ENCODE assay signal across 22 cellular contexts in the genomic region with DNA sequence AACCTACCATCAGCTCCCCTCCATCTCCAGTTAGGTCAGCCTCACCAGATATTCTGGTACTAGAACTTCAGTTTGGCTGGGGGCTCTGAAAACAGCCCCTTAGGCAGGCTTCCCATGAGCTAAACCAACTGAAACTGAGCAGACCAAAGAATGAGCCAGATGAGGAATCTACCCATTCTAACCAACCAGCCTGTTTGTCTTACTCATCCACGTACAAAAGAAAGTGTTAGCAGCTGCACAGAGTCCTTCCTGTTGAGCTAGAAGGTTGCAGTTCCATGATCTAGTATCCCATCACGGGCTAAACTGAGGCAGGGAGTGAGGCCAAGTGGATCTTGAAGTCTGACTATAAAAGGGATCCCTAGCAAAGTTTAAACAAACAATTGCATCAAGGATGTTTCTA. TPM values are rescaled to one million over a fixed set of nuclear protein-coding genes. Genes with fewer than 3 reads are reported as not detected.
DNase-seq lines count a peak whose midpoint lies in the region; ATAC-seq, FAIRE-seq and TF ChIP-seq lines count a peak whose summit lies in the region.
"Had no signal": no experiment of that assay in that cellular context is flagged by ENCODE, and none has a peak within 500 bp of the region (broad histone marks: within the 10 kb centered on the region; RNA-seq: fewer than 3 reads in every experiment).

No MANE protein-coding gene starts in this region.

- no peak overlapping the region for H2BK15ac ChIP-seq in mesenchymal stem cell (ENCODE audit: low read depth, poor library complexity, severe bottlenecking)

- BruUV-seq in Calu3 (replicated peaks; lab: Mats Ljungman, UMichigan), result no TSS peak

- no peak overlapping the region for H4K91ac ChIP-seq in mesenchymal stem cell (ENCODE audit: low read length)

- H3K9ac ChIP-seq in astrocyte (ENCODE audit: low read length) (no peak overlapping the region), mesenchymal stem cell (ENCODE audit: low read length) (no peak overlapping the region)
- H3K9ac ChIP-seq: GM23248 had no signal

- H3K4me2 ChIP-seq in astrocyte (ENCODE audit: low read length), result no peak overlapping the region
- H3K4me2 ChIP-seq in mesenchymal stem cell (ENCODE audit: low read length, poor library complexity, severe bottlenecking), result no peak overlapping the region
- H3K4me2 ChIP-seq: A549 had no signal

- TF ChIP-seq CTCF in astrocyte (IDR thresholded peaks at IDR 0.05; ENCODE audit: insufficient read depth, low read depth, low read length) (no peak), WERI-Rb-1 (IDR thresholded peaks at IDR 0.05; ENCODE audit: low read depth, low read length) (no peak), Calu3 (IDR thresholded peaks at IDR 0.05; ENCODE audit: unreplicated experiment) (no peak)

- no peaks in the 10 kb centered on the region for H3K9me3 Mint-ChIP-seq in activated CD8-positive, alpha-beta memory T cell treated with anti-CD3 and anti-CD28 coated beads, Interleukin-2, amount 10 ng/mL, durations not matched to agents 7 days and 5 days (ENCODE audit: low read depth)
- H3K9me3 Mint-ChIP-seq in astrocyte (ENCODE audit: unreplicated experiment) (no peaks in the 10 kb centered on the region), Calu3 (ENCODE audit: low read depth, unreplicated experiment) (no peaks in the 10 kb centered on the region)
- H3K9me3 Mint-ChIP-seq: CD4-positive, alpha-beta T cell had no signal

- DNase-seq in activated CD8-positive, alpha-beta memory T cell treated with anti-CD3 and anti-CD28 coated beads, Interleukin-2, amount 10 ng/mL, durations not matched to agents 7 days and 5 days, result peak; percentile 40
- DNase-seq in activated CD8-positive, alpha-beta memory T cell treated with anti-CD3 and anti-CD28 coated beads for 24 hours, result no peak
- DNase-seq in astrocyte (ENCODE audit: low read depth), result no peak
- DNase-seq in mesenchymal stem cell, result peak; percentile 2
- DNase-seq in WERI-Rb-1, result no peak
- no peak for DNase-seq in Calu3
- no peak for DNase-seq in nucleus accumbens (lab: John Stamatoyannopoulos, UW)
- DNase-seq: CD4-positive, alpha-beta T cell; DMS79; GM23248; HCEC 1CT; NCI-H1105; NCI-H2081; NCI-H2171 treated with DMSO at 0.1 percent for 48 hours; NCI-H446; NCI-H526 treated with DMSO at 0.1 percent for 48 hours; SHP77 had no signal

- H3K4me3 ChIP-seq in astrocyte (ENCODE audit: insufficient read depth, low read depth, low read length) (no peak overlapping the region), mesenchymal stem cell (ENCODE audit: insufficient read depth in 1 of 2, low read depth in 1 of 2, low read length in 2 of 2) (no peak overlapping the region), WERI-Rb-1 (ENCODE audit: low read depth, low read length) (no peak overlapping the region)
- H3K4me3 ChIP-seq: A549, GM23248, K562, SK-N-MC had no signal

- H4K8ac ChIP-seq in mesenchymal stem cell (ENCODE audit: low read length), result no peak overlapping the region

- no peak overlapping the region for H3K23ac ChIP-seq in mesenchymal stem cell (ENCODE audit: low read length in 2 of 2)

- H3K4me3 Mint-ChIP-seq in activated CD8-positive, alpha-beta memory T cell treated with anti-CD3 and anti-CD28 coated beads, Interleukin-2, amount 10 ng/mL, durations not matched to agents 7 days and 5 days, result no peak overlapping the region
- H3K4me3 Mint-ChIP-seq in astrocyte (ENCODE audit: unreplicated experiment), result no peak overlapping the region
- H3K4me3 Mint-ChIP-seq in Calu3 (ENCODE audit: low read depth, unreplicated experiment), result no peak overlapping the region
- H3K4me3 Mint-ChIP-seq: CD4-positive, alpha-beta T cell had no signal

- H3K27me3 ChIP-seq in astrocyte (ENCODE audit: insufficient read depth, low read length), result no peaks in the 10 kb centered on the region
- H3K27me3 ChIP-seq in mesenchymal stem cell (ENCODE audit: control insufficient read depth in 1 of 2, insufficient read depth in 1 of 2, low read length in 2 of 2), result peaks cover 0 to 21% of the 10 kb centered on the region in 2 experiments
- peaks cover 43% of the 10 kb centered on the region for H3K27me3 ChIP-seq in WERI-Rb-1 (ENCODE audit: insufficient read depth, low read depth, severe bottlenecking)

- H2BK5ac ChIP-seq in mesenchymal stem cell (ENCODE audit: low read depth, low read length, poor library complexity, severe bottlenecking), result no peak overlapping the region

- H3K9me3 ChIP-seq in astrocyte (ENCODE audit: insufficient read depth, low read depth, low read length), result no peaks in the 10 kb centered on the region
- no peaks in the 10 kb centered on the region for H3K9me3 ChIP-seq in mesenchymal stem cell (ENCODE audit: control insufficient read depth, low read length)
- H3K9me3 ChIP-seq in WERI-Rb-1 (ENCODE audit: severe bottlenecking), result no peaks in the 10 kb centered on the region
- H3K9me3 ChIP-seq: A549 had no signal

- FAIRE-seq in astrocyte (lab: Jason Lieb, UNC), result peak; percentile 94
- FAIRE-seq: K562 had no signal

- ATAC-seq in activated CD8-positive, alpha-beta memory T cell treated with anti-CD3 and anti-CD28 coated beads, Interleukin-2, amount 10 ng/mL, durations not matched to agents 7 days and 5 days, result peak; percentile 24
- ATAC-seq in HG02610 (IDR thresholded peaks at IDR 0.05; ENCODE audit: unreplicated experiment), result peak; percentile 31
- ATAC-seq: A549, K562 had no signal

- H3K27me3 Mint-ChIP-seq in activated CD8-positive, alpha-beta memory T cell treated with anti-CD3 and anti-CD28 coated beads, Interleukin-2, amount 10 ng/mL, durations not matched to agents 7 days and 5 days, result no peaks in the 10 kb centered on the region
- H3K27me3 Mint-ChIP-seq in astrocyte (ENCODE audit: low read depth, unreplicated experiment) (no peaks in the 10 kb centered on the region), Calu3 (ENCODE audit: unreplicated experiment) (no peaks in the 10 kb centered on the region)
- H3K27me3 Mint-ChIP-seq: CD4-positive, alpha-beta T cell had no signal

- H3K4me1 ChIP-seq in astrocyte (ENCODE audit: insufficient read depth, low read length) (no peaks in the 10 kb centered on the region), mesenchymal stem cell (ENCODE audit: control insufficient read depth, insufficient read depth, low read depth, low read length) (no peaks in the 10 kb centered on the region)
- H3K4me1 ChIP-seq: A549 had no signal

- H3K27ac ChIP-seq in astrocyte (ENCODE audit: low read depth, low read length), result no peak overlapping the region
- no peak overlapping the region for H3K27ac ChIP-seq in mesenchymal stem cell (ENCODE audit: low read length, poor library complexity, severe bottlenecking)
- no peak overlapping the region for H3K27ac ChIP-seq in WERI-Rb-1
- H3K27ac ChIP-seq: A549, GM23248, SK-N-MC had no signal

- H4K20me1 ChIP-seq in astrocyte (ENCODE audit: insufficient read depth, low read length), result no peaks in the 10 kb centered on the region

- H3K14ac ChIP-seq in mesenchymal stem cell (ENCODE audit: low read length in 2 of 2), result no peak overlapping the region

- CTCF ChIA-PET in activated CD8-positive, alpha-beta memory T cell treated with anti-CD3 and anti-CD28 coated beads, Interleukin-2, amount 10 ng/mL, durations not matched to agents 7 days and 5 days (lab: Charles Lee), result interaction anchor here (2.3 kb wide), 1 partner anchor 58 kb away, joined by 7 read pairs; no protein-coding TSS in a partner anchor
- CTCF ChIA-PET in Calu3 (lab: Charles Lee), result no interaction called here

- intact Hi-C loops in Calu3 (cut with micrococcal nuclease; ENCODE audit: unreplicated experiment), result no loop called here

- H2AK5ac ChIP-seq in mesenchymal stem cell (ENCODE audit: low read length, severe bottlenecking), result no peak overlapping the region

- WGBS in mesenchymal stem cell, result 88% methylated on average over 2 of the region's 2 CpGs

- H3K18ac ChIP-seq in mesenchymal stem cell (ENCODE audit: low read depth in 1 of 2, low read length in 2 of 2), result no peak overlapping the region

- H3K36me3 ChIP-seq in astrocyte (ENCODE audit: insufficient read depth, low read length), result no peaks in the 10 kb centered on the region
- H3K36me3 ChIP-seq in mesenchymal stem cell (ENCODE audit: control insufficient read depth in 1 of 2, insufficient read depth in 2 of 2, low read depth in 1 of 2, low read length in 2 of 2), result no peaks in the 10 kb centered on the region
- H3K36me3 ChIP-seq in WERI-Rb-1, result no peaks in the 10 kb centered on the region

- H3K4ac ChIP-seq in mesenchymal stem cell (ENCODE audit: low read depth in 1 of 2, low read length in 2 of 2), result no peak overlapping the region

- no peaks in the 10 kb centered on the region for H3K79me1 ChIP-seq in mesenchymal stem cell (replicated peaks; ENCODE audit: low read length, poor library complexity, severe bottlenecking)

- no peak overlapping the region for H3K27ac Mint-ChIP-seq in activated CD8-positive, alpha-beta memory T cell treated with anti-CD3 and anti-CD28 coated beads, Interleukin-2, amount 10 ng/mL, durations not matched to agents 7 days and 5 days
- H3K27ac Mint-ChIP-seq in astrocyte (ENCODE audit: unreplicated experiment), result no peak overlapping the region
- no peak overlapping the region for H3K27ac Mint-ChIP-seq in Calu3 (ENCODE audit: unreplicated experiment)
- H3K27ac Mint-ChIP-seq: CD4-positive, alpha-beta T cell had no signal

- H2AFZ ChIP-seq in astrocyte (ENCODE audit: low read depth, low read length), result no peak overlapping the region
- no peak overlapping the region for H2AFZ ChIP-seq in mesenchymal stem cell (ENCODE audit: low read depth, low read length)
- H2AFZ ChIP-seq: GM23248 had no signal

- H2BK120ac ChIP-seq in mesenchymal stem cell (ENCODE audit: low read depth, low read length), result no peak overlapping the region

- H3K36me3 Mint-ChIP-seq in activated CD8-positive, alpha-beta memory T cell treated with anti-CD3 and anti-CD28 coated beads, Interleukin-2, amount 10 ng/mL, durations not matched to agents 7 days and 5 days, result no peaks in the 10 kb centered on the region
- H3K36me3 Mint-ChIP-seq in astrocyte (ENCODE audit: low read depth, unreplicated experiment), result no peaks in the 10 kb centered on the region
- H3K36me3 Mint-ChIP-seq in Calu3 (ENCODE audit: insufficient read depth, unreplicated experiment), result no peaks in the 10 kb centered on the region

- peaks cover 34% of the 10 kb centered on the region for H3K4me1 Mint-ChIP-seq in activated CD8-positive, alpha-beta memory T cell treated with anti-CD3 and anti-CD28 coated beads, Interleukin-2, amount 10 ng/mL, durations not matched to agents 7 days and 5 days
- H3K4me1 Mint-ChIP-seq in astrocyte (ENCODE audit: low read depth, unreplicated experiment) (peaks cover 10% of the 10 kb centered on the region), Calu3 (ENCODE audit: low read depth, unreplicated experiment) (peaks cover 7% of the 10 kb centered on the region)

- no peak overlapping the region for H2BK12ac ChIP-seq in mesenchymal stem cell (ENCODE audit: low read length in 2 of 2)

- no peaks in the 10 kb centered on the region for H3K79me2 ChIP-seq in astrocyte (ENCODE audit: insufficient read depth, low read length)

RNA-seq across cellular contexts. Expression of gene MAGEA9B, which starts 17.5 kb away (rescaled TPM):
- total RNA-seq in activated CD8-positive, alpha-beta memory T cell treated with anti-CD3 and anti-CD28 coated beads, Interleukin-2, amount 10 ng/mL, durations not matched to agents 7 days and 5 days, result not detected
- total RNA-seq in astrocyte (not detected in 2 replicates), Calu3 (2022) (not detected in 2 replicates)
- polyA plus RNA-seq in mesenchymal stem cell (2013, experiment 1 of 2), result not detected
- not detected for polyA plus RNA-seq in mesenchymal stem cell (2013, experiment 2 of 2)
- total RNA-seq: CD4-positive, alpha-beta T cell; GM23248 had no signal
- polyA plus RNA-seq: BJ, GM23248 had no signal

RNA-seq across cellular contexts. Expression of gene HSFX3, which starts 20.0 kb away (rescaled TPM):
- under 1 TPM in 1 of 2 experiments, not detected in 1; 0.29 TPM for total RNA-seq in activated CD8-positive, alpha-beta memory T cell treated with anti-CD3 and anti-CD28 coated beads, Interleukin-2, amount 10 ng/mL, durations not matched to agents 7 days and 5 days
- total RNA-seq in astrocyte, result not detected in 2 replicates
- not detected for polyA plus RNA-seq in mesenchymal stem cell (2013, experiment 1 of 2)
- not detected for polyA plus RNA-seq in mesenchymal stem cell (2013, experiment 2 of 2)
- total RNA-seq in Calu3 (2022), result not detected in 2 replicates
- total RNA-seq: CD4-positive, alpha-beta T cell; GM23248; K562 had no signal
- polyA plus RNA-seq: A549, BJ, GM23248 had no signal

RNA-seq across cellular contexts. Expression of gene HSFX2, which starts 25.3 kb away (rescaled TPM):
- under 1 TPM; 0.23 to 0.53 TPM for total RNA-seq in activated CD8-positive, alpha-beta memory T cell treated with anti-CD3 and anti-CD28 coated beads, Interleukin-2, amount 10 ng/mL, durations not matched to agents 7 days and 5 days
- total RNA-seq in astrocyte, result 0.24 TPM in 1 of 2 replicates, not detected in the other
- polyA plus RNA-seq in mesenchymal stem cell (2013, experiment 1 of 2), result 0.06 TPM
- not detected for polyA plus RNA-seq in mesenchymal stem cell (2013, experiment 2 of 2)
- 0.76 and 2.1 TPM in 2 replicates for total RNA-seq in Calu3 (2022)
- total RNA-seq: CD4-positive, alpha-beta T cell had no signal
- polyA plus RNA-seq: GM23248 had no signal

RNA-seq across cellular contexts. Expression of gene EOLA1, which starts 29.0 kb away (rescaled TPM):
- 10 to 100 TPM; 45.2 to 50.6 TPM for total RNA-seq in activated CD8-positive, alpha-beta memory T cell treated with anti-CD3 and anti-CD28 coated beads, Interleukin-2, amount 10 ng/mL, durations not matched to agents 7 days and 5 days
- 12.4 and 13.6 TPM in 2 replicates for total RNA-seq in astrocyte
- 9.4 TPM for polyA plus RNA-seq in mesenchymal stem cell (2013, experiment 1 of 2)
- 8.4 TPM for polyA plus RNA-seq in mesenchymal stem cell (2013, experiment 2 of 2)
- total RNA-seq in Calu3 (2022), result 17.8 and 24.9 TPM in 2 replicates

Comparison
In these comparisons a context has a peak if more than half of its experiments do, and no peak if none do; other contexts are left out.
1. DNase-seq: peak in activated CD8-positive, alpha-beta memory T cell treated with anti-CD3 and anti-CD28 coated beads, Interleukin-2, amount 10 ng/mL, durations not matched to agents 7 days and 5 days (single experiment) and mesenchymal stem cell (single experiment); none in activated CD8-positive, alpha-beta memory T cell treated with anti-CD3 and anti-CD28 coated beads for 24 hours (single experiment), astrocyte (single experiment), WERI-Rb-1 (single experiment), Calu3 (single experiment) and nucleus accumbens (0 of 56).